1 cellular context compared by ENCODE assay signal in the genomic region with DNA sequence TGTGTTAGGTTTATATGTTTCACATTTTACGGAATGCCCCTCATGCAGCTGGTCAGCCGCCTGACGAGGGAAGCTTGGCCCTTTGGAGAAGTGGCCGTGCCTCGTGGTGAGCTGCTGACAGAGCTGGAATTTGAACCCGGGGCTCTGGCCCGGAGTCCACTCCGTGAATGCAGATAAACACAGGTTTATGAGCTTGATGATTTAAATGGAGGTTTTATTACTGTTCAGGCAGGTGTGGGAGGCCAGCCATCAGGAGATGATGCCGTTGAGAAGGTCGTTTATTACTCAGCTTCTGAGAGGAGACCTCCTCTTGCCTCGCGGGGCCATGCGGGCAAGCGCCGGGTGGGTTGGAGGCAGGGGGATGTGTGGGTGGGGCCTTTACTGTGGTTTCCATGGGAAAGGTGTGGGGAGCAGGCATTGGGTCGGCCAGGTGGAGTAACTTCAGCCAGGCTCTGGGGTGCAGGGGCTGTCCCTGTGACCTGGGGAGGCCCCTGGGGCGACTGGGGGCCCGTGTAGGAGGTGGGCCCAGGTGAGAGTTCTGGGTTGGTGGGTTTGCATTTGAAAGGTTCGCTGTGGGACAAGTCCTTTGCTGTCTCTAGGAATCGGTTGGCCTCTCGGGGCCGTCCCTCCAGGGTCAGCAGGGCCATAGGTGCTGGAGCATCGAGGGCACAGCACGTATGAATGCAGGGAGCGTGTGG.
TF ChIP-seq lines count a peak whose summit lies in the region.

No MANE protein-coding gene starts in this region.

TF ChIP-seq in GM23338, 12 proteins besides CTCF, POLR2A, EP300 and RAD21 (continued from another document):
- TF ChIP-seq, protein P1, sequence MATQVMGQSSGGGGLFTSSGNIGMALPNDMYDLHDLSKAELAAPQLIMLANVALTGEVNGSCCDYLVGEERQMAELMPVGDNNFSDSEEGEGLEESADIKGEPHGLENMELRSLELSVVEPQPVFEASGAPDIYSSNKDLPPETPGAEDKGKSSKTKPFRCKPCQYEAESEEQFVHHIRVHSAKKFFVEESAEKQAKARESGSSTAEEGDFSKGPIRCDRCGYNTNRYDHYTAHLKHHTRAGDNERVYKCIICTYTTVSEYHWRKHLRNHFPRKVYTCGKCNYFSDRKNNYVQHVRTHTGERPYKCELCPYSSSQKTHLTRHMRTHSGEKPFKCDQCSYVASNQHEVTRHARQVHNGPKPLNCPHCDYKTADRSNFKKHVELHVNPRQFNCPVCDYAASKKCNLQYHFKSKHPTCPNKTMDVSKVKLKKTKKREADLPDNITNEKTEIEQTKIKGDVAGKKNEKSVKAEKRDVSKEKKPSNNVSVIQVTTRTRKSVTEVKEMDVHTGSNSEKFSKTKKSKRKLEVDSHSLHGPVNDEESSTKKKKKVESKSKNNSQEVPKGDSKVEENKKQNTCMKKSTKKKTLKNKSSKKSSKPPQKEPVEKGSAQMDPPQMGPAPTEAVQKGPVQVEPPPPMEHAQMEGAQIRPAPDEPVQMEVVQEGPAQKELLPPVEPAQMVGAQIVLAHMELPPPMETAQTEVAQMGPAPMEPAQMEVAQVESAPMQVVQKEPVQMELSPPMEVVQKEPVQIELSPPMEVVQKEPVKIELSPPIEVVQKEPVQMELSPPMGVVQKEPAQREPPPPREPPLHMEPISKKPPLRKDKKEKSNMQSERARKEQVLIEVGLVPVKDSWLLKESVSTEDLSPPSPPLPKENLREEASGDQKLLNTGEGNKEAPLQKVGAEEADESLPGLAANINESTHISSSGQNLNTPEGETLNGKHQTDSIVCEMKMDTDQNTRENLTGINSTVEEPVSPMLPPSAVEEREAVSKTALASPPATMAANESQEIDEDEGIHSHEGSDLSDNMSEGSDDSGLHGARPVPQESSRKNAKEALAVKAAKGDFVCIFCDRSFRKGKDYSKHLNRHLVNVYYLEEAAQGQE (IDR thresholded peaks at IDR 0.05; ENCODE audit: unreplicated experiment), result no peak
- TF ChIP-seq EZH2 (IDR thresholded peaks at IDR 0.05; ENCODE audit: low read depth, unreplicated experiment), result no peak
- TF ChIP-seq EZH2phosphoT487 (IDR thresholded peaks at IDR 0.05; ENCODE audit: unreplicated experiment), result no peak
